18 cellular contexts compared by ENCODE assay signal in genomic region chr14:24741871-24742270, GRCh38.
DNase-seq lines count a peak whose midpoint lies in the region; ATAC-seq, FAIRE-seq and TF ChIP-seq lines count a peak whose summit lies in the region.
"Had no signal": no experiment of that assay in that cellular context is flagged by ENCODE, and none has a peak within 500 bp of the region (broad histone marks: within the 10 kb centered on the region; RNA-seq: fewer than 3 reads in every experiment).

No MANE protein-coding gene starts in this region.

- TF ChIP-seq RAD21 in Ishikawa (IDR thresholded peaks at IDR 0.05; ENCODE audit: low read depth) (no peak), K562 (CRISPR knock-in tag; conservative IDR thresholded peaks at IDR 0.05 in 1 of 2, IDR thresholded peaks at IDR 0.05 in 1 of 2) (no peak)

- H3K27ac ChIP-seq in K562 (ENCODE audit: extremely low read depth, low read depth, low read length), result no peak overlapping the region
- H3K27ac ChIP-seq in keratinocyte (ENCODE audit: control insufficient read depth, insufficient read depth, low read length), result no peak overlapping the region
- H3K27ac ChIP-seq: prostate gland had no signal

- H3K9me1 ChIP-seq in K562 (ENCODE audit: control insufficient read depth, insufficient read depth, low read length), result no peaks in the 10 kb centered on the region
- H3K9me1 ChIP-seq in keratinocyte (ENCODE audit: control insufficient read depth, extremely low read depth, insufficient read depth, low read length), result no peaks in the 10 kb centered on the region

- H3K79me2 ChIP-seq in K562 (ENCODE audit: control insufficient read depth, insufficient read depth, low read length), result no peaks in the 10 kb centered on the region
- H3K79me2 ChIP-seq in keratinocyte (ENCODE audit: control insufficient read depth, insufficient read depth, low read length), result no peaks in the 10 kb centered on the region

- in situ Hi-C loops in Caki2 (cut with HindIII; ENCODE audit: low pct_unique_long_range_greater_than_20kb, low sequenced_read_pairs), result no loop called here
- in situ Hi-C loops in K562 (cut with MboI), result loop anchor here (25.0 kb wide), 1 partner anchor 395 kb away; no protein-coding TSS in a partner anchor

- H3K9ac ChIP-seq in K562 (ENCODE audit: insufficient read depth in 1 of 2, low read depth in 2 of 2, low read length in 2 of 2) (no peak overlapping the region), keratinocyte (ENCODE audit: control insufficient read depth, extremely low read depth, insufficient read depth, low read length) (no peak overlapping the region)

- no peak overlapping the region for H2AFZ ChIP-seq in K562 (ENCODE audit: low read depth, low read length)
- no peak overlapping the region for H2AFZ ChIP-seq in keratinocyte (ENCODE audit: control insufficient read depth, low read length)

- H3K27me3 ChIP-seq in K562 (ENCODE audit: control insufficient read depth in 2 of 2, insufficient read depth in 2 of 2, low read length in 2 of 2) (no peaks in the 10 kb centered on the region), keratinocyte (ENCODE audit: control insufficient read depth, extremely low read depth, insufficient read depth, low read length) (no peaks in the 10 kb centered on the region)
- H3K27me3 ChIP-seq: BE2C had no signal

- H4K20me1 ChIP-seq in K562 (replicated peaks; ENCODE audit: control insufficient read depth, insufficient read depth, low read length) (no peaks in the 10 kb centered on the region), keratinocyte (ENCODE audit: control insufficient read depth, extremely low read depth, insufficient read depth, low read length) (no peaks in the 10 kb centered on the region)

- H3K4me1 ChIP-seq in K562 (replicated peaks in 1 of 2; ENCODE audit: control insufficient read depth in 2 of 2, insufficient read depth in 2 of 2, low read length in 2 of 2), result no peaks in the 10 kb centered on the region
- H3K4me1 ChIP-seq in keratinocyte (ENCODE audit: control insufficient read depth, extremely low read depth, insufficient read depth, low read length), result no peaks in the 10 kb centered on the region
- H3K4me1 ChIP-seq: BE2C, prostate gland had no signal

- TF ChIP-seq EP300 in Ishikawa (IDR thresholded peaks at IDR 0.05; ENCODE audit: borderline replicate concordance), result no peak
- TF ChIP-seq EP300 in K562 (IDR thresholded peaks at IDR 0.05; ENCODE audit: low read length), result no peak

- H3K4me2 ChIP-seq in K562 (ENCODE audit: insufficient read depth, low read length), result no peak overlapping the region
- H3K4me2 ChIP-seq in keratinocyte (ENCODE audit: control insufficient read depth, extremely low read depth, insufficient read depth, low read depth, low read length), result no peak overlapping the region

- TF ChIP-seq CTCF in K562 (IDR thresholded peaks at IDR 0.05 in 2 of 3, conservative IDR thresholded peaks at IDR 0.05 in 1 of 3; ENCODE audit: insufficient read depth in 2 of 3, low read depth in 1 of 3, low read length in 3 of 3), result no peak
- no peak for TF ChIP-seq CTCF in keratinocyte (optimal IDR thresholded peaks at IDR 0.05 in 1 of 3, IDR thresholded peaks at IDR 0.05 in 1 of 3, conservative IDR thresholded peaks at IDR 0.05 in 1 of 3; ENCODE audit: extremely low read depth in 1 of 3, insufficient read depth in 2 of 3, low read length in 3 of 3)

- H3K9me3 ChIP-seq in K562 (replicated peaks; ENCODE audit: control insufficient read depth, insufficient read depth, low read depth, low read length), result no peaks in the 10 kb centered on the region
- H3K9me3 ChIP-seq in keratinocyte (ENCODE audit: control insufficient read depth, low read depth, low read length), result no peaks in the 10 kb centered on the region
- H3K9me3 ChIP-seq: BE2C, prostate gland had no signal

- FAIRE-seq in K562 (lab: Jason Lieb, UNC), result no peak
- peak; percentile 53 for FAIRE-seq in keratinocyte (lab: Jason Lieb, UNC)

- H3K4me3 ChIP-seq in K562 (no peak overlapping the region), keratinocyte (ENCODE audit: control insufficient read depth in 2 of 3, extremely low read depth in 1 of 3, insufficient read depth in 2 of 3, low read depth in 1 of 3, low read length in 3 of 3) (no peak overlapping the region)
- H3K4me3 ChIP-seq: prostate gland had no signal

- DNase-seq in Caki2 (ENCODE audit: low read depth), result peak; percentile 24
- DNase-seq in K562 (ENCODE audit: extremely low read depth in 1 of 4, low spot score in 3 of 4), result no peak
- DNase-seq in keratinocyte (ENCODE audit: low read depth, low spot score), result peak; percentile 25
- no peak for DNase-seq in GM19240 (ENCODE audit: insufficient read length, low spot score)
- DNase-seq in NOMO-1 treated with DMSO at 0.1 percent for 48 hours (lab: John Stamatoyannopoulos, UW; ENCODE audit: unreplicated experiment), result no peak
- no peak for DNase-seq in superior temporal gyrus (ENCODE audit: extremely low spot score)
- no peak for DNase-seq in NCI-H1417 (lab: John Stamatoyannopoulos, UW)
- DNase-seq: aorta; BE2C; DMS153; GOT3; naive thymus-derived CD8-positive, alpha-beta T cell; NCI-H1092 treated with DMSO at 0.1 percent for 48 hours; NCI-H2171; NCI-H82 had no signal

- POLR2A ChIA-PET in K562 (lab: Yijun Ruan, JAX), result no interaction called here

- 0% methylated on average over 2 of the region's 2 CpGs for WGBS in K562 (ENCODE audit: insufficient coverage, low coverage, missing lambda C conversion rate)

- H3K36me3 ChIP-seq in K562 (ENCODE audit: control insufficient read depth, insufficient read depth, low read length), result no peaks in the 10 kb centered on the region
- H3K36me3 ChIP-seq in keratinocyte (ENCODE audit: control insufficient read depth in 2 of 2, extremely low read depth in 1 of 2, insufficient read depth in 2 of 2, low read length in 2 of 2), result no peaks in the 10 kb centered on the region
- H3K36me3 ChIP-seq: BE2C, prostate gland had no signal

- ATAC-seq in K562, result no peak
- ATAC-seq: esophagus mucosa; naive thymus-derived CD8-positive, alpha-beta T cell had no signal

- intact Hi-C loops in K562 (cut with micrococcal nuclease), result no loop called here

- TF ChIP-seq POLR2A in K562 (conservative IDR thresholded peaks at IDR 0.05), result no peak

- BruUV-seq in K562 (replicated peaks; lab: Mats Ljungman, UMichigan), result no TSS peak

- dilution Hi-C loops in keratinocyte (cut with MboI; ENCODE audit: extremely low pct_ligation_motif_present, low sequenced_read_pairs), result no loop called here

- CTCF ChIA-PET in K562 (lab: Yijun Ruan, JAX; ENCODE audit: low intra/inter-chr PET ratio), result no interaction called here

TF ChIP-seq in Ishikawa, 13 proteins besides CTCF, POLR2A, EP300 and RAD21 (continues in another document):
- no peak for TF ChIP-seq TAF1 (IDR thresholded peaks at IDR 0.05; ENCODE audit: low read depth)
- no peak for TF ChIP-seq ZBTB7A (IDR thresholded peaks at IDR 0.05; ENCODE audit: low read depth)
- TF ChIP-seq CREB1 (IDR thresholded peaks at IDR 0.05; ENCODE audit: low read depth), result no peak
- 0 out of 2 replicates have a peak, but pooled peaks have one; percentile 13 for TF ChIP-seq TEAD4 (IDR thresholded peaks at IDR 0.05)
- TF ChIP-seq, protein P1, sequence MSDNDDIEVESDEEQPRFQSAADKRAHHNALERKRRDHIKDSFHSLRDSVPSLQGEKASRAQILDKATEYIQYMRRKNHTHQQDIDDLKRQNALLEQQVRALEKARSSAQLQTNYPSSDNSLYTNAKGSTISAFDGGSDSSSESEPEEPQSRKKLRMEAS (IDR thresholded peaks at IDR 0.05), result no peak

TF ChIP-seq in K562, 482 proteins besides CTCF, POLR2A, EP300 and RAD21:
- TF ChIP-seq ZNF780A (CRISPR knock-in tag; IDR thresholded peaks at IDR 0.05) (no peak), ATF3 (IDR thresholded peaks at IDR 0.05) (0 out of 2 replicates have a peak, but pooled peaks have one; percentile 18), ATF3 (CRISPR knock-in tag; conservative IDR thresholded peaks at IDR 0.05) (no peak), SAP30 (IDR thresholded peaks at IDR 0.05; ENCODE audit: borderline replicate concordance, insufficient read depth, low read depth, low read length, poor library complexity, severe bottlenecking) (no peak)

Comparison
In these comparisons a context has a peak if more than half of its experiments do, and no peak if none do; other contexts are left out.
1. DNase-seq: peak in Caki2 (single experiment) and keratinocyte (single experiment); none in K562 (0 of 4), GM19240 (single experiment), NOMO-1 treated with DMSO at 0.1 percent for 48 hours (single experiment), superior temporal gyrus (single experiment) and NCI-H1417 (0 of 3).